In the genomic region with DNA sequence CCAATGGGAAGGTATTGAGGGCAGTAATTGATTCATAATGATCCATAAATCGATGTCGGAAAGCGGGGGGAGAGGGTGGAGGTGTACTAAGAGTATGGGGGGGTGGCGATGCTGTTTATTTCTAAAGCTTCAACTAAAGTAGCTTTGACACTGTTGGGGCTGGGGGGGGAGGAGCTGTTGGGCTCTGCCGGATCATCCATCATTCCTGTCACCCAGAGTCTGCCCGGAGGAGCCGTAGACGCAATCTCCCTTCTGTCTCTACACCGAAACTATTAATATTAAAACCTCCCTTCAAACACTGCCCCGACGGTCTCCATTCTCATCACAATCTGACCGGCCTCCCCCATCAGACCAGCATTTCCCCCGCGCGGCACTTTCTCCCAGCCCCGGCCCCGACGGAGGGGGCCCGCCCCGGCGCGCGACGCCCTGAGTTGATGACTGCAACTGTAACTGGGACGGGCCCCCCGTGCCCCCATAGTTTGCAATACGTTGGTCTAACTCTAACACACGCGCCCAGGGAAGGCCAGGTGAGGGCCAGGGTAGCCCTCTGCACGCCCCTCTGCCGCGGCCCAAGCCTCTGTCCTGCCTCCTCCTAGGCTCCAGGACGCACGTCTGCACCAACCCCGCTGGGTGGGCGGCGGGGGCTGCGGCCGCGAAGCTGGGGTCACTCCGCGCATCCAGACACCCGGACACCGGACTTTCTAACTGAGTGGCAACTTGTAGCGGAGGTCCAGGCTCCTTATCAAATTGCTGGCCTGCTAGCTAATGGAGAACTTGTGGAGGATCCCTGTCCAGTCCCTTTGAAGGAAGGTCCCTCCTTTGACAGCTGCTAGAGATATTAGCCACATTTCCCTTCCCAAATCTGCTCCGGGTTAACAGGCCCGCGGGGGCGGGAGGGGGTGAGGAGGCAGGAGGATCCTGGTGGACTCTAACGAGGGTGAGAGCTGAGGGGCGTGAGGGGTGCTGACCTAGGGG, we compare ENCODE assay signal across 13 cellular contexts.
A peak's percentile ranks its signal among the peaks of the same experiment; 100 is the strongest.
DNase-seq lines count a peak whose midpoint lies in the region; ATAC-seq and TF ChIP-seq lines count a peak whose summit lies in the region.
"Had no signal": no experiment of that assay in that cellular context is flagged by ENCODE, and none has a peak within 500 bp of the region (broad histone marks: within the 10 kb centered on the region; RNA-seq: fewer than 3 reads in every experiment).

No MANE protein-coding gene starts in this region.

- peaks cover 1% of the 10 kb centered on the region for H3K4me1 Mint-ChIP-seq in activated CD4-positive, alpha-beta memory T cell treated with anti-CD3 and anti-CD28 coated beads, Interleukin-2, amount 10 ng/mL, durations not matched to agents 7 days and 5 days

- peaks cover 63% of the 10 kb centered on the region for H3K27me3 Mint-ChIP-seq in activated CD4-positive, alpha-beta memory T cell treated with anti-CD3 and anti-CD28 coated beads, Interleukin-2, amount 10 ng/mL, durations not matched to agents 7 days and 5 days

- H3K36me3 Mint-ChIP-seq in activated CD4-positive, alpha-beta memory T cell treated with anti-CD3 and anti-CD28 coated beads, Interleukin-2, amount 10 ng/mL, durations not matched to agents 7 days and 5 days (ENCODE audit: low read depth), result no peaks in the 10 kb centered on the region

- H3K4me3 ChIP-seq in WI38 (ENCODE audit: low read depth, low read length) (peak overlapping the region; percentile 52; the same call in 1 of the 2 replicates), cardiac muscle cell (peak overlapping the region; percentile 27)
- H3K4me3 ChIP-seq: BLaER1 had no signal

- no peaks in the 10 kb centered on the region for H3K9me3 Mint-ChIP-seq in activated CD4-positive, alpha-beta memory T cell treated with anti-CD3 and anti-CD28 coated beads, Interleukin-2, amount 10 ng/mL, durations not matched to agents 7 days and 5 days

- no peak for TF ChIP-seq CTCF in WI38 (IDR thresholded peaks at IDR 0.05; ENCODE audit: low read depth, low read length)
- no peak for TF ChIP-seq CTCF in cardiac muscle cell (IDR thresholded peaks at IDR 0.05; ENCODE audit: low read depth, low read length)
- no peak for TF ChIP-seq CTCF in omental fat pad (IDR thresholded peaks at IDR 0.05)

- no peaks in the 10 kb centered on the region for H3K27me3 ChIP-seq in cardiac muscle cell

- POLR2A ChIA-PET in activated CD4-positive, alpha-beta memory T cell treated with anti-CD3 and anti-CD28 coated beads, Interleukin-2, amount 10 ng/mL, durations not matched to agents 7 days and 5 days (lab: Charles Lee), result no interaction called here

- peak; percentile 63 for ATAC-seq in omental fat pad (ENCODE audit: low FRiP score)
- ATAC-seq in HG03139 (IDR thresholded peaks at IDR 0.05; ENCODE audit: unreplicated experiment), result no peak
- ATAC-seq: T-helper 17 cell had no signal

- H3K27ac ChIP-seq in cardiac muscle cell, result peak overlapping the region; percentile 85
- H3K27ac ChIP-seq: BLaER1 had no signal

- CTCF ChIA-PET in activated CD4-positive, alpha-beta memory T cell treated with anti-CD3 and anti-CD28 coated beads, Interleukin-2, amount 10 ng/mL, durations not matched to agents 7 days and 5 days (lab: Charles Lee), result no interaction called here

- no peaks in the 10 kb centered on the region for H3K9me3 ChIP-seq in cardiac muscle cell (ENCODE audit: low read depth)

- H3K4me3 Mint-ChIP-seq in activated CD4-positive, alpha-beta memory T cell treated with anti-CD3 and anti-CD28 coated beads, Interleukin-2, amount 10 ng/mL, durations not matched to agents 7 days and 5 days, result no peak overlapping the region
- H3K4me3 Mint-ChIP-seq: T-helper 17 cell had no signal

- H3K27ac Mint-ChIP-seq in activated CD4-positive, alpha-beta memory T cell treated with anti-CD3 and anti-CD28 coated beads, Interleukin-2, amount 10 ng/mL, durations not matched to agents 7 days and 5 days, result no peak overlapping the region
- H3K27ac Mint-ChIP-seq: T-helper 17 cell had no signal

- peaks cover 29% of the 10 kb centered on the region for H3K36me3 ChIP-seq in cardiac muscle cell
- H3K36me3 ChIP-seq: BLaER1 had no signal

- DNase-seq in AG20443 (ENCODE audit: low spot score), result peak; percentile 45
- peak; percentile 66 to 78 for DNase-seq in cardiac muscle cell (ENCODE audit: low read depth in 1 of 2, low spot score in 1 of 2)
- DNase-seq in omental fat pad (ENCODE audit: low spot score), result no peak
- DNase-seq in HUDEP-2 (lab: John Stamatoyannopoulos, UW; ENCODE audit: unreplicated experiment in 76 of 76), result no peak
- DNase-seq in activated CD4-positive, alpha-beta memory T cell treated with anti-CD3 and anti-CD28 coated beads, Interleukin-2, amount 10 ng/mL, durations not matched to agents 7 days and 5 days, result no peak
- no peak for DNase-seq in putamen (ENCODE audit: low spot score)
- DNase-seq: activated naive CD4-positive, alpha-beta T cell; KBM-7; NCI-H524 treated with DMSO at 0.1 percent for 48 hours; T-helper 17 cell had no signal

- H3K4me1 ChIP-seq in cardiac muscle cell (ENCODE audit: low read depth), result peaks cover 76% of the 10 kb centered on the region
- H3K4me1 ChIP-seq: BLaER1 had no signal

Comparison
In these comparisons a context has a peak if more than half of its experiments do, and no peak if none do; other contexts are left out.
1. DNase-seq: peak in AG20443 (single experiment) and cardiac muscle cell (2 of 2); none in omental fat pad (single experiment), HUDEP-2 (0 of 76), activated CD4-positive, alpha-beta memory T cell treated with anti-CD3 and anti-CD28 coated beads, Interleukin-2, amount 10 ng/mL, durations not matched to agents 7 days and 5 days (single experiment) and putamen (single experiment).